7 cellular contexts compared by ENCODE assay signal in genomic region chr10:6151087-6151977, GRCh38. TPM values are rescaled to one million over a fixed set of nuclear protein-coding genes. Genes with fewer than 3 reads are reported as not detected.
A peak's percentile ranks its signal among the peaks of the same experiment; 100 is the strongest.
DNase-seq lines count a peak whose midpoint lies in the region; ATAC-seq and TF ChIP-seq lines count a peak whose summit lies in the region.

No MANE protein-coding gene starts in this region.

- intact Hi-C loops in natural killer cell (cut with micrococcal nuclease): loop anchor here (1.0 to 5.0 kb wide), 2 partner anchors 42 to 64 kb away; partner anchors contain the start of gene RBM17

- peak; percentile 72 for TF ChIP-seq CTCF in GM12874 (IDR thresholded peaks at IDR 0.05; ENCODE audit: insufficient read depth, low read depth, low read length)
- TF ChIP-seq CTCF in fibroblast of mammary gland (conservative IDR thresholded peaks at IDR 0.05; ENCODE audit: control insufficient read depth, insufficient read depth, low read depth, low read length): peak; percentile 78
- peak; percentile 72 for TF ChIP-seq CTCF in natural killer cell (IDR thresholded peaks at IDR 0.05)

- POLR2A ChIA-PET in activated CD4-positive, alpha-beta memory T cell treated with anti-CD3 and anti-CD28 coated beads, Interleukin-2, amount 10 ng/mL, durations not matched to agents 7 days and 5 days (lab: Charles Lee): interaction anchor here (0.9 to 4.5 kb wide), 3 partner anchors 12 to 256 kb away, joined by 3 to 20 read pairs (median 3); no protein-coding TSS in a partner anchor

- no peak overlapping the region for H3K4me3 ChIP-seq in fibroblast of mammary gland (ENCODE audit: control insufficient read depth, low read depth, low read length)

- CTCF ChIA-PET in activated CD4-positive, alpha-beta memory T cell treated with anti-CD3 and anti-CD28 coated beads, Interleukin-2, amount 10 ng/mL, durations not matched to agents 7 days and 5 days (lab: Charles Lee): interaction anchor here (0.6 to 3.4 kb wide), 18 partner anchors 11 to 258 kb away, joined by 3 to 22 read pairs (median 4); partner anchors contain the start of gene PFKFB3

- H3K9me3 Mint-ChIP-seq in activated CD4-positive, alpha-beta memory T cell treated with anti-CD3 and anti-CD28 coated beads, Interleukin-2, amount 10 ng/mL, durations not matched to agents 7 days and 5 days: no peaks in the 10 kb centered on the region
- no peaks in the 10 kb centered on the region for H3K9me3 Mint-ChIP-seq in natural killer cell

- H3K27ac Mint-ChIP-seq in activated CD4-positive, alpha-beta memory T cell treated with anti-CD3 and anti-CD28 coated beads, Interleukin-2, amount 10 ng/mL, durations not matched to agents 7 days and 5 days: peak overlapping the region; percentile 51
- peak overlapping the region; percentile 75 to 85 for H3K27ac Mint-ChIP-seq in natural killer cell

- H3K36me3 Mint-ChIP-seq in activated CD4-positive, alpha-beta memory T cell treated with anti-CD3 and anti-CD28 coated beads, Interleukin-2, amount 10 ng/mL, durations not matched to agents 7 days and 5 days (ENCODE audit: low read depth): peaks cover 27% of the 10 kb centered on the region
- H3K36me3 Mint-ChIP-seq in natural killer cell: no peaks in the 10 kb centered on the region

- H3K4me1 Mint-ChIP-seq in activated CD4-positive, alpha-beta memory T cell treated with anti-CD3 and anti-CD28 coated beads, Interleukin-2, amount 10 ng/mL, durations not matched to agents 7 days and 5 days: peaks cover 47% of the 10 kb centered on the region
- H3K4me1 Mint-ChIP-seq in natural killer cell: peaks cover 27 to 37% of the 10 kb centered on the region in 2 donors

- H3K27me3 Mint-ChIP-seq in activated CD4-positive, alpha-beta memory T cell treated with anti-CD3 and anti-CD28 coated beads, Interleukin-2, amount 10 ng/mL, durations not matched to agents 7 days and 5 days: no peaks in the 10 kb centered on the region
- H3K27me3 Mint-ChIP-seq in natural killer cell (ENCODE audit: low read depth in 2 of 2): no peaks in the 10 kb centered on the region

- peak; percentile 77 for ATAC-seq in GM21717 (IDR thresholded peaks at IDR 0.05; ENCODE audit: unreplicated experiment)
- ATAC-seq in natural killer cell: peak; percentile 81 to 89 (median 87)

- DNase-seq in KG1 (lab: John Stamatoyannopoulos, UW) (peak; percentile 57), fibroblast of mammary gland (ENCODE audit: low read depth) (peak; percentile 70), natural killer cell (peak; percentile 49), NCI-H510A (lab: John Stamatoyannopoulos, UW) (no peak)
- peak; percentile 54 for DNase-seq in activated CD4-positive, alpha-beta memory T cell treated with anti-CD3 and anti-CD28 coated beads, Interleukin-2, amount 10 ng/mL, durations not matched to agents 7 days and 5 days

- H3K4me3 Mint-ChIP-seq in activated CD4-positive, alpha-beta memory T cell treated with anti-CD3 and anti-CD28 coated beads, Interleukin-2, amount 10 ng/mL, durations not matched to agents 7 days and 5 days: peak overlapping the region; percentile 19
- H3K4me3 Mint-ChIP-seq in natural killer cell: peak overlapping the region; percentile 84

RNA-seq across cellular contexts. Expression of gene PFKFB3, which starts 51.4 kb away (rescaled TPM):
- 10 to 100 TPM; 66.8 to 69.4 TPM for total RNA-seq in activated CD4-positive, alpha-beta memory T cell treated with anti-CD3 and anti-CD28 coated beads, Interleukin-2, amount 10 ng/mL, durations not matched to agents 7 days and 5 days
- 10 to 100 TPM; 33.4 to 59.7 (median 39.0) TPM for total RNA-seq in natural killer cell
